Comparison of ENCODE assay signal across 8 cellular contexts in genomic region chrX:53224860-53225797, GRCh38. TPM values are rescaled to one million over a fixed set of nuclear protein-coding genes. Genes with fewer than 3 reads are reported as not detected.
A peak's percentile ranks its signal among the peaks of the same experiment; 100 is the strongest.
DNase-seq lines count a peak whose midpoint lies in the region; ATAC-seq and TF ChIP-seq lines count a peak whose summit lies in the region.

KDM5C (minus strand) TSS chrX:53225207; CDS start chrX:53224889, 318 bp downstream.

- peaks cover 27% of the 10 kb centered on the region for H3K4me1 ChIP-seq in adipocyte (ENCODE audit: control insufficient read depth, insufficient read depth, low read length)

- no peaks in the 10 kb centered on the region for H3K9me3 Mint-ChIP-seq in type B pancreatic cell

- DNase-seq in GM10266 (ENCODE audit: extremely low spot score) (peak; percentile 87), NCI-H1436 (lab: John Stamatoyannopoulos, UW) (peak; percentile 91), T follicular helper cell (ENCODE audit: low read depth) (peak; percentile 89), adipocyte (ENCODE audit: low read depth) (peak; percentile 99), cardiac septum (ENCODE audit: low spot score) (peak; percentile 97), pons (ENCODE audit: low spot score) (peak; percentile 85), type B pancreatic cell (ENCODE audit: extremely low spot score, unreplicated experiment) (peak; percentile 85)

- no peaks in the 10 kb centered on the region for H3K27me3 ChIP-seq in adipocyte (replicated peaks; ENCODE audit: control insufficient read depth, insufficient read depth, low read length)

- peak within 1 kb of the TSS; percentile 98 for H3K27ac Mint-ChIP-seq in type B pancreatic cell

- H3K4me1 Mint-ChIP-seq in type B pancreatic cell (ENCODE audit: unreplicated experiment), result peaks cover 11% of the 10 kb centered on the region

- H3K4me3 Mint-ChIP-seq in type B pancreatic cell, result peak within 1 kb of the TSS; percentile 97

- peaks cover 5% of the 10 kb centered on the region for H3K36me3 Mint-ChIP-seq in type B pancreatic cell

- ATAC-seq in HG02759 (IDR thresholded peaks at IDR 0.05; ENCODE audit: unreplicated experiment), result peak; percentile 86

- no peaks in the 10 kb centered on the region for H3K9me3 ChIP-seq in adipocyte (ENCODE audit: control insufficient read depth, low read length)

- peaks cover 11% of the 10 kb centered on the region for H3K36me3 ChIP-seq in adipocyte (ENCODE audit: control insufficient read depth, insufficient read depth, low read length, severe bottlenecking)

- no peak for TF ChIP-seq CTCF in GM10266 (IDR thresholded peaks at IDR 0.05; ENCODE audit: control insufficient read depth, insufficient read depth, low read depth, missing control alignments)
- no peak for TF ChIP-seq CTCF in type B pancreatic cell (conservative IDR thresholded peaks at IDR 0.05)

- H3K4me3 ChIP-seq in adipocyte (ENCODE audit: low read length), result peak within 1 kb of the TSS; percentile 92

- peak within 1 kb of the TSS; percentile 100 for H3K9ac ChIP-seq in adipocyte (ENCODE audit: low read length)

- intact Hi-C loops in cardiac septum (cut with DNase I), result loop anchor here (5.0 to 10.0 kb wide), 2 partner anchors 130 to 197 kb away; partner anchors contain the start of genes KANTR, RIBC1 and SMC1A

- no peaks in the 10 kb centered on the region for H3K27me3 Mint-ChIP-seq in type B pancreatic cell

RNA-seq across cellular contexts. Expression of gene KDM5C, which starts in this region (rescaled TPM):
- total RNA-seq in cardiac septum (57.7 TPM), type B pancreatic cell (ENCODE audit: low replicate concordance) (92.4 and 99.8 TPM in 2 replicates)

Comparison
In these comparisons a context has a peak if more than half of its experiments do, and no peak if none do; other contexts are left out.
1. Peak in every context shown above with its lines: DNase-seq, ATAC-seq and H3K4me3 ChIP-seq.